15 cellular contexts compared by ENCODE assay signal in genomic region chr15:58608711-58609110, GRCh38.
"Had no signal": no experiment of that assay in that cellular context is flagged by ENCODE, and none has a peak within 500 bp of the region (broad histone marks: within the 10 kb centered on the region; RNA-seq: fewer than 3 reads in every experiment).

No MANE protein-coding gene starts in this region.

- H3K4me3 Mint-ChIP-seq: activated naive CD8-positive, alpha-beta T cell; neural progenitor cell; T-helper 1 cell treated with Interleukin-12 subunit alpha and Interleukin-12 subunit beta and Interleukin-4 antibody, amounts not matched to agents 30 μg/mL and 1 μg/mL, for 36 hours had no signal

- H3K4me1 ChIP-seq: ascending aorta, gastroesophageal sphincter, neural progenitor cell had no signal

- H3K4me3 ChIP-seq: ascending aorta, colonic mucosa, gastroesophageal sphincter, neural progenitor cell, pancreas had no signal

- H3K36me3 ChIP-seq: colonic mucosa had no signal

- H3K27ac ChIP-seq: ascending aorta, colonic mucosa, gastroesophageal sphincter, neural progenitor cell, pancreas had no signal

- H3K27ac Mint-ChIP-seq: neural progenitor cell; T-helper 1 cell treated with Interleukin-12 subunit alpha and Interleukin-12 subunit beta and Interleukin-4 antibody, amounts not matched to agents 30 μg/mL and 1 μg/mL, for 36 hours had no signal

- H3K27me3 ChIP-seq: ascending aorta, colonic mucosa, gastroesophageal sphincter, neural progenitor cell, pancreas had no signal

- H3K4me1 Mint-ChIP-seq: neural progenitor cell had no signal

- H3K9me3 ChIP-seq: colonic mucosa, pancreas had no signal

- DNase-seq: activated CD4-positive, alpha-beta T cell treated with anti-CD3 and anti-CD28 coated beads, Interleukin-2, amount 50 U/mL, for 1 hour; activated CD4-positive, CD25-positive, alpha-beta regulatory T cell; activated effector memory CD4-positive, alpha-beta T cell treated with anti-CD3 and anti-CD28 coated beads, Interleukin-2, amount 50 U/mL, for 16 hours; colonic mucosa; effector CD4-positive, alpha-beta T cell; kidney glomerular epithelial cell; pancreas; stimulated activated CD4-positive, alpha-beta T cell treated with anti-CD3 and anti-CD28 coated beads, Interleukin-4, amount 100 ng/mL, for 1 hour; stimulated activated CD8-positive, alpha-beta memory T cell treated with anti-CD3 and anti-CD28 coated beads, Interleukin-4, amount 100 ng/mL, for 48 hours had no signal

- H3K27me3 Mint-ChIP-seq: activated naive CD8-positive, alpha-beta T cell; stimulated activated naive CD8-positive, alpha-beta T cell treated with anti-CD3 and anti-CD28 coated beads, Interleukin-15, Interleukin-2, amounts not matched to agents 100 ng/mL and 50 ng/mL, for 24 hours had no signal

- ATAC-seq: gastroesophageal sphincter, pancreas had no signal
